ENCODE assay signal across 9 cellular contexts in the genomic region with DNA sequence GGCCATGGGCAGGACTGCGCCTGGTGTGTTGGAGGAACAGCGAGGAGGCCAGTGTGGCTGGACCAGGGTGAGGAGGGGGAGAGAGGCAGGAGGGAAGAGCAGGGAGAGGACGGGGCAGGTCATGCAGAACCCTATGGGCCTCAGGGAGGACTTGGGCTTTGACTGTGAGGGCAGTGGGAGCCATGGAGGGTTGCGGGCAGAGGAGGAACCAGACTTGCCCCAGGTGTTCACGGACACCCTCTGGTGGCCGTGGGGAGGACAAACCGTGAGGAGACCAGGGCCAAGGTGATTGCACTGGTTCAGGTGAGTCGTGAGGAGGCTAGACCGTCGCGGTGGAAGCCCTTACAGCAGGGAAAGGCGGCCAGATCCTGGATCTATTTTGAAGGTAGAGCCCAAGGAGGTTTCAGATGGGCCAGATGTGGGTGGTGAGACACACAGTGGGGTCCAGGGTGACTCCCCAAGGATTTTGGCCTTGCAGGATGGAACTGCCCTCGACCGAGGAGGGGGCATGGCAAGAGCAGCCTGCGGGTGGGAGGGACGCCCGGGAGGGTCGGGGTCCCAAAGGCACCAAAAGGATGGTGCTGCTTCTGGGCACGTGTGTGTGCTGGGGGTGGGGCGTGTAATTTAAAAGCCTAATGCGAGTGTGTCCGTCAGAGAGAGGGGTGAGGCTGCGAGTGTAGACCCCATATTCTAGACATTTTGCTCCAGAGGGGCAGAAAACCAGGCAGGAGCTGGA. TPM values are rescaled to one million over a fixed set of nuclear protein-coding genes. Genes with fewer than 3 reads are reported as not detected.
DNase-seq lines count a peak whose midpoint lies in the region; ATAC-seq, FAIRE-seq and TF ChIP-seq lines count a peak whose summit lies in the region.
"Had no signal": no experiment of that assay in that cellular context is flagged by ENCODE, and none has a peak within 500 bp of the region (broad histone marks: within the 10 kb centered on the region; RNA-seq: fewer than 3 reads in every experiment).

No MANE protein-coding gene starts in this region.

- no peak for FAIRE-seq in HTR-8/SVneo (lab: Jason Lieb, UNC)

- peak overlapping the region; percentile 34 for H3K4me3 Mint-ChIP-seq in activated CD4-positive, alpha-beta T cell treated with anti-CD3 and anti-CD28 coated beads, Interleukin-2, amount 10 ng/mL, durations not matched to agents 24 days and 14 days
- peak overlapping the region; percentile 2 for H3K4me3 Mint-ChIP-seq in central memory CD8-positive, alpha-beta T cell

- no peak overlapping the region for H3K27ac Mint-ChIP-seq in activated CD4-positive, alpha-beta T cell treated with anti-CD3 and anti-CD28 coated beads, Interleukin-2, amount 10 ng/mL, durations not matched to agents 24 days and 14 days
- peak overlapping the region; percentile 74 for H3K27ac Mint-ChIP-seq in central memory CD8-positive, alpha-beta T cell (ENCODE audit: low read depth)

- peaks cover 43% of the 10 kb centered on the region for H3K4me1 Mint-ChIP-seq in activated CD4-positive, alpha-beta T cell treated with anti-CD3 and anti-CD28 coated beads, Interleukin-2, amount 10 ng/mL, durations not matched to agents 24 days and 14 days
- peaks cover 42% of the 10 kb centered on the region for H3K4me1 Mint-ChIP-seq in central memory CD8-positive, alpha-beta T cell

- peaks cover 75 to 81% of the 10 kb centered on the region in 2 experiments for H3K4me1 ChIP-seq in neutrophil (ENCODE audit: control insufficient read depth in 1 of 2, insufficient read depth in 1 of 2, low read depth in 1 of 2, low read length in 1 of 2)

- intact Hi-C loops in activated CD4-positive, alpha-beta T cell treated with anti-CD3 and anti-CD28 coated beads, Interleukin-2, amount 10 ng/mL, durations not matched to agents 24 days and 14 days (cut with micrococcal nuclease): no loop called here

- no peak for ATAC-seq in central memory CD8-positive, alpha-beta T cell (replicated peaks; ENCODE audit: extremely low read depth, poor library complexity, severe bottlenecking)
- no peak for ATAC-seq in GM19467 (IDR thresholded peaks at IDR 0.05; ENCODE audit: unreplicated experiment)

- no peaks in the 10 kb centered on the region for H3K9me3 Mint-ChIP-seq in activated CD4-positive, alpha-beta T cell treated with anti-CD3 and anti-CD28 coated beads, Interleukin-2, amount 10 ng/mL, durations not matched to agents 24 days and 14 days
- H3K9me3 Mint-ChIP-seq in central memory CD8-positive, alpha-beta T cell: no peaks in the 10 kb centered on the region

- TF ChIP-seq CTCF in neutrophil (IDR thresholded peaks at IDR 0.05): peak; percentile 34

- peaks cover 19% of the 10 kb centered on the region for H3K36me3 Mint-ChIP-seq in activated CD4-positive, alpha-beta T cell treated with anti-CD3 and anti-CD28 coated beads, Interleukin-2, amount 10 ng/mL, durations not matched to agents 24 days and 14 days (ENCODE audit: low read depth)
- H3K36me3 Mint-ChIP-seq in central memory CD8-positive, alpha-beta T cell (ENCODE audit: insufficient read depth): peaks cover 32% of the 10 kb centered on the region

- peaks cover 16% of the 10 kb centered on the region for H3K27me3 ChIP-seq in neutrophil

- H3K9me3 ChIP-seq in KOPT-K1 (ENCODE audit: insufficient read depth, low read length, poor library complexity, severe bottlenecking): no peaks in the 10 kb centered on the region
- H3K9me3 ChIP-seq in neutrophil: no peaks in the 10 kb centered on the region

- peak; percentile 66 for DNase-seq in activated CD4-positive, alpha-beta T cell treated with anti-CD3 and anti-CD28 coated beads, Interleukin-2, amount 10 ng/mL, durations not matched to agents 24 days and 14 days
- no peak for DNase-seq in activated CD4-positive, alpha-beta T cell treated with anti-CD3 and anti-CD28 coated beads for 1 hour
- DNase-seq in central memory CD8-positive, alpha-beta T cell (ENCODE audit: low spot score in 2 of 2): no peak
- DNase-seq in hippocampal formation (lab: John Stamatoyannopoulos, UW): no peak
- DNase-seq in HTR-8/SVneo (ENCODE audit: insufficient read length, low spot score): no peak
- DNase-seq: NCI-H774 had no signal

- H3K27ac ChIP-seq in KOPT-K1 (ENCODE audit: low read depth, low read length, poor library complexity, severe bottlenecking) (peak overlapping the region; percentile 89), neutrophil (no peak overlapping the region)

- H3K36me3 ChIP-seq in KOPT-K1 (ENCODE audit: insufficient read depth, low read length) (peaks cover 12% of the 10 kb centered on the region; the same call in 1 of the 2 replicates), neutrophil (peaks cover 9% of the 10 kb centered on the region)

- no peaks in the 10 kb centered on the region for H3K27me3 Mint-ChIP-seq in activated CD4-positive, alpha-beta T cell treated with anti-CD3 and anti-CD28 coated beads, Interleukin-2, amount 10 ng/mL, durations not matched to agents 24 days and 14 days
- H3K27me3 Mint-ChIP-seq in central memory CD8-positive, alpha-beta T cell: no peaks in the 10 kb centered on the region

- H3K4me3 ChIP-seq in neutrophil (ENCODE audit: low read depth in 1 of 2, low read length in 1 of 2): no peak overlapping the region

RNA-seq across cellular contexts. Expression of gene REXO1, which starts 2.7 kb away (rescaled TPM):
- total RNA-seq in activated CD4-positive, alpha-beta T cell treated with anti-CD3 and anti-CD28 coated beads, Interleukin-2, amount 10 ng/mL, durations not matched to agents 24 days and 14 days: 56.3 and 61.4 TPM in 2 replicates

RNA-seq across cellular contexts. Expression of gene KLF16, which starts 12.4 kb away (rescaled TPM):
- 37.0 and 38.1 TPM in 2 replicates for total RNA-seq in activated CD4-positive, alpha-beta T cell treated with anti-CD3 and anti-CD28 coated beads, Interleukin-2, amount 10 ng/mL, durations not matched to agents 24 days and 14 days

RNA-seq across cellular contexts. Expression of gene ABHD17A, which starts 34.3 kb away (rescaled TPM):
- 104 and 107 TPM in 2 replicates for total RNA-seq in activated CD4-positive, alpha-beta T cell treated with anti-CD3 and anti-CD28 coated beads, Interleukin-2, amount 10 ng/mL, durations not matched to agents 24 days and 14 days

RNA-seq across cellular contexts. Expression of gene ATP8B3, which starts 38.9 kb away (rescaled TPM):
- total RNA-seq in activated CD4-positive, alpha-beta T cell treated with anti-CD3 and anti-CD28 coated beads, Interleukin-2, amount 10 ng/mL, durations not matched to agents 24 days and 14 days: 3.6 and 4.2 TPM in 2 replicates

RNA-seq across cellular contexts. Expression of gene ADAT3, which starts 54.2 kb away (rescaled TPM):
- 8.8 and 10.6 TPM in 2 replicates for total RNA-seq in activated CD4-positive, alpha-beta T cell treated with anti-CD3 and anti-CD28 coated beads, Interleukin-2, amount 10 ng/mL, durations not matched to agents 24 days and 14 days
